Comparison of ENCODE assay signal across 16 cellular contexts in genomic region chr9:126337690-126338426, GRCh38. TPM values are rescaled to one million over a fixed set of nuclear protein-coding genes. Genes with fewer than 3 reads are reported as not detected.
DNase-seq lines count a peak whose midpoint lies in the region; ATAC-seq and TF ChIP-seq lines count a peak whose summit lies in the region.
"Had no signal": no experiment of that assay in that cellular context is flagged by ENCODE, and none has a peak within 500 bp of the region (broad histone marks: within the 10 kb centered on the region; RNA-seq: fewer than 3 reads in every experiment).

No MANE protein-coding gene starts in this region.

- H2BK15ac ChIP-seq in neuronal stem cell (ENCODE audit: low read length), result peak overlapping the region; percentile 25

- peak overlapping the region; percentile 48 for H3K18ac ChIP-seq in neuronal stem cell (ENCODE audit: low read length)

- no peak overlapping the region for H3K4me3 ChIP-seq in BLaER1
- no peak overlapping the region for H3K4me3 ChIP-seq in NB4 (ENCODE audit: low read depth, low read length)
- H3K4me3 ChIP-seq in ectodermal cell (ENCODE audit: insufficient read depth, low read depth, low read length), result no peak overlapping the region
- no peak overlapping the region for H3K4me3 ChIP-seq in neuronal stem cell (ENCODE audit: low read length in 2 of 2)
- H3K4me3 ChIP-seq: hepatocyte, skin epidermis had no signal

- no peak overlapping the region for H2BK120ac ChIP-seq in neuronal stem cell (ENCODE audit: low read depth, low read length)

- H3K27ac ChIP-seq in BLaER1, result no peak overlapping the region
- H3K27ac ChIP-seq in ectodermal cell (ENCODE audit: insufficient read depth, low read depth, low read length, poor library complexity, severe bottlenecking), result peak overlapping the region; percentile 61
- H3K27ac ChIP-seq in neuronal stem cell (replicated peaks; ENCODE audit: low read length), result no peak overlapping the region
- H3K27ac ChIP-seq: hepatocyte, skin epidermis had no signal

- H3K27me3 ChIP-seq in BLaER1 (no peaks in the 10 kb centered on the region), ectodermal cell (ENCODE audit: control insufficient read depth, insufficient read depth, low read length, poor library complexity, severe bottlenecking) (no peaks in the 10 kb centered on the region), neuronal stem cell (ENCODE audit: control insufficient read depth in 3 of 3, insufficient read depth in 3 of 3, low read depth in 1 of 3, low read length in 3 of 3) (no peaks in the 10 kb centered on the region)
- H3K27me3 ChIP-seq: hepatocyte had no signal

- no peaks in the 10 kb centered on the region for H3K9me3 ChIP-seq in BLaER1
- no peaks in the 10 kb centered on the region for H3K9me3 ChIP-seq in ectodermal cell (ENCODE audit: control insufficient read depth, low read length)
- no peaks in the 10 kb centered on the region for H3K9me3 ChIP-seq in neuronal stem cell (replicated peaks in 1 of 2; ENCODE audit: control insufficient read depth in 2 of 2, insufficient read depth in 1 of 2, low read depth in 1 of 2, low read length in 2 of 2)

- peak overlapping the region; percentile 74 for H4K8ac ChIP-seq in neuronal stem cell (ENCODE audit: low read depth, low read length)

- H3K9ac ChIP-seq in BLaER1, result no peak overlapping the region
- no peak overlapping the region for H3K9ac ChIP-seq in neuronal stem cell (ENCODE audit: low read depth, low read length, poor library complexity)

- no peak overlapping the region for H3K4ac ChIP-seq in neuronal stem cell (ENCODE audit: low read length)

- no peak for TF ChIP-seq POLR2A in NB4 (IDR thresholded peaks at IDR 0.05; ENCODE audit: extremely low read depth, insufficient read length)

- H3K14ac ChIP-seq in neuronal stem cell (ENCODE audit: low read length), result no peak overlapping the region

- no peak for TF ChIP-seq CTCF in NB4 (IDR thresholded peaks at IDR 0.05; ENCODE audit: low read depth, low read length)

- H2BK5ac ChIP-seq in neuronal stem cell (ENCODE audit: low read length), result no peak overlapping the region

- 84 to 88% methylated on average over 35 of the region's 35 CpGs for WGBS in ectodermal cell, 2 experiments
- no CpG with 5 or more reads among the region's 35 CpGs for WGBS in neuronal stem cell (ENCODE audit: extremely low coverage in 2 of 2, insufficient read length in 2 of 2, insufficient replicate concordance in 1 of 2), 2 donors

- peaks cover 41% of the 10 kb centered on the region for H4K20me1 ChIP-seq in BLaER1

- no peak overlapping the region for H3K23ac ChIP-seq in neuronal stem cell (ENCODE audit: low read depth, low read length, poor library complexity)

- H4K91ac ChIP-seq in neuronal stem cell (ENCODE audit: low read depth, low read length, poor library complexity), result no peak overlapping the region

- H3K4me1 ChIP-seq in BLaER1 (peaks cover 33% of the 10 kb centered on the region), ectodermal cell (ENCODE audit: control insufficient read depth, insufficient read depth, low read length) (peaks cover 23% of the 10 kb centered on the region), neuronal stem cell (ENCODE audit: control insufficient read depth in 2 of 2, insufficient read depth in 1 of 2, low read depth in 1 of 2, low read length in 2 of 2) (peaks cover 8 to 10% of the 10 kb centered on the region in 2 donors)

- peak overlapping the region; percentile 35 for H2AK5ac ChIP-seq in neuronal stem cell (ENCODE audit: low read depth, low read length)

- H3K79me1 ChIP-seq in neuronal stem cell (ENCODE audit: low read depth, low read length), result no peaks in the 10 kb centered on the region

- peak; percentile 31 for DNase-seq in NB4 (ENCODE audit: low read depth)
- DNase-seq in neuronal stem cell (ENCODE audit: low spot score), result no peak
- no peak for DNase-seq in NK-92 treated with Interleukin-12 subunit alpha and Interleukin-12 subunit beta, amount 100 ng/mL, for 24 hours (lab: John Stamatoyannopoulos, UW)
- DNase-seq in NCI-H2081 treated with DMSO at 0.1 percent for 48 hours (lab: John Stamatoyannopoulos, UW), result no peak
- DNase-seq in NCI-H510A treated with DMSO at 0.1 percent for 48 hours (lab: John Stamatoyannopoulos, UW), result no peak
- DNase-seq: ACHN; activated naive CD4-positive, alpha-beta T cell treated with anti-CD3 and anti-CD28 coated beads, Interleukin-2, amount 50 U/mL, for 16 hours; NCI-H524 treated with DMSO at 0.1 percent for 48 hours; stimulated activated naive B cell treated with anti-CD40 and anti-IgM and Interleukin-4, amounts not matched to agents 10 μg/mL and 1 μg/mL and 100 μg/mL, for 72 hours had no signal

- H3K4me2 ChIP-seq in BLaER1, result 0 out of 2 replicates have a peak overlapping the region, but pooled peaks have one; percentile 65
- H3K4me2 ChIP-seq in neuronal stem cell (ENCODE audit: insufficient read depth, low read length, poor library complexity, severe bottlenecking), result no peak overlapping the region
- H3K4me2 ChIP-seq: hepatocyte had no signal

- no peak overlapping the region for H2BK12ac ChIP-seq in neuronal stem cell (ENCODE audit: low read length)

- no peak overlapping the region for H2AFZ ChIP-seq in neuronal stem cell (ENCODE audit: low read length)
- H2AFZ ChIP-seq: hepatocyte had no signal

- no peaks in the 10 kb centered on the region; the same call in 1 of the 2 replicates for H3K36me3 ChIP-seq in BLaER1
- H3K36me3 ChIP-seq in ectodermal cell (ENCODE audit: control insufficient read depth, insufficient read depth, low read length), result no peaks in the 10 kb centered on the region
- peaks cover 0 to 47% of the 10 kb centered on the region in 2 donors for H3K36me3 ChIP-seq in neuronal stem cell (replicated peaks in 1 of 2; ENCODE audit: control insufficient read depth in 2 of 2, insufficient read depth in 2 of 2, low read length in 2 of 2)

- no peak for ATAC-seq in HG03442 (IDR thresholded peaks at IDR 0.05; ENCODE audit: unreplicated experiment)
- ATAC-seq: natural killer cell treated with Interleukin-12 subunit alpha and Interleukin-12 subunit beta and Interleukin-15 and Interleukin-18, amount 100 ng/mL, for 72 hours; Panc1; stimulated activated naive B cell treated with anti-CD40 and anti-IgM and Interleukin-4, amounts not matched to agents 10 μg/mL and 1 μg/mL and 100 μg/mL, for 72 hours had no signal

RNA-seq across cellular contexts. Expression of gene MVB12B, which starts 11.2 kb away (rescaled TPM):
- polyA plus RNA-seq in ectodermal cell (2013, experiment 1 of 4), result 21.1 TPM
- 23.4 TPM for polyA plus RNA-seq in ectodermal cell (2013, experiment 2 of 4)
- polyA plus RNA-seq in ectodermal cell (2013, experiment 3 of 4), result 17.0 TPM
- polyA plus RNA-seq in ectodermal cell (2013, experiment 4 of 4), result 19.6 TPM
- polyA plus RNA-seq in neuronal stem cell (2013, experiment 1 of 2), result 17.1 TPM
- polyA plus RNA-seq in neuronal stem cell (2013, experiment 2 of 2), result 17.0 TPM
